In genomic region chr17:17152385-17152784, GRCh38 we compare ENCODE assay signal across 10 cellular contexts. TPM values are rescaled to one million over a fixed set of nuclear protein-coding genes. Genes with fewer than 3 reads are reported as not detected.
DNase-seq lines count a peak whose midpoint lies in the region; ATAC-seq and TF ChIP-seq lines count a peak whose summit lies in the region.
"Had no signal": no experiment of that assay in that cellular context is flagged by ENCODE, and none has a peak within 500 bp of the region (broad histone marks: within the 10 kb centered on the region; RNA-seq: fewer than 3 reads in every experiment).

No MANE protein-coding gene starts in this region.

- no peak overlapping the region for H3K4me3 Mint-ChIP-seq in nephron progenitor cell

- TF ChIP-seq CTCF in AG04450 (IDR thresholded peaks at IDR 0.05; ENCODE audit: low read depth, low read length) (no peak), nephron progenitor cell (IDR thresholded peaks at IDR 0.05) (no peak), WERI-Rb-1 (IDR thresholded peaks at IDR 0.05; ENCODE audit: low read depth, low read length) (no peak)

- H3K36me3 Mint-ChIP-seq in nephron progenitor cell (ENCODE audit: low read depth), result peaks cover 49% of the 10 kb centered on the region

- DNase-seq in AG04450 (ENCODE audit: low read depth, low spot score) (no peak), LHCN-M2 (ENCODE audit: low read depth) (peak; percentile 31), dermis blood vessel endothelial cell (peak; percentile 28), nephron progenitor cell (no peak), SKM-1 (lab: John Stamatoyannopoulos, UW; ENCODE audit: unreplicated experiment) (no peak), NCI-H526 treated with DMSO at 0.1 percent for 48 hours (lab: John Stamatoyannopoulos, UW) (no peak), WERI-Rb-1 (no peak)
- DNase-seq: activated CD4-positive, CD25-positive, alpha-beta regulatory T cell treated with anti-CD3 and anti-CD28 coated beads, Interleukin-2, amount 50 U/mL, for 72 hours; erythroblast had no signal

- peaks cover 87% of the 10 kb centered on the region for H3K36me3 ChIP-seq in WERI-Rb-1

- no peaks in the 10 kb centered on the region for H3K27me3 Mint-ChIP-seq in nephron progenitor cell (ENCODE audit: low read depth, poor library complexity)

- H3K9me3 ChIP-seq in AG04450 (ENCODE audit: control insufficient read depth, insufficient read depth, low read length) (no peaks in the 10 kb centered on the region), WERI-Rb-1 (ENCODE audit: severe bottlenecking) (no peaks in the 10 kb centered on the region)

- peak overlapping the region; percentile 22 for H3K27ac Mint-ChIP-seq in nephron progenitor cell

- peak overlapping the region; percentile 70 for H3K27ac ChIP-seq in AG04450 (ENCODE audit: low read depth, low read length)
- no peak overlapping the region for H3K27ac ChIP-seq in WERI-Rb-1

- H3K4me1 Mint-ChIP-seq in nephron progenitor cell, result no peaks in the 10 kb centered on the region

- ATAC-seq in HG03520 (IDR thresholded peaks at IDR 0.05; ENCODE audit: unreplicated experiment), result no peak

- H3K9me3 Mint-ChIP-seq in nephron progenitor cell, result no peaks in the 10 kb centered on the region

- CTCF ChIA-PET in AG04450 (lab: Charles Lee), result interaction anchor here (1.6 to 2.0 kb wide), 2 partner anchors 11 to 155 kb away, joined by 5 to 12 read pairs; no protein-coding TSS in a partner anchor

- POLR2A ChIA-PET in AG04450 (lab: Yijun Ruan, JAX), result no interaction called here

- no peak overlapping the region for H3K4me3 ChIP-seq in AG04450 (ENCODE audit: low read depth, low read length)
- H3K4me3 ChIP-seq in WERI-Rb-1 (ENCODE audit: low read depth, low read length), result no peak overlapping the region

- H3K27me3 ChIP-seq in AG04450 (ENCODE audit: control insufficient read depth, insufficient read depth, low read length) (no peaks in the 10 kb centered on the region), WERI-Rb-1 (ENCODE audit: insufficient read depth, low read depth, severe bottlenecking) (no peaks in the 10 kb centered on the region)

RNA-seq across cellular contexts. Expression of gene PLD6, which starts 53.7 kb away (rescaled TPM):
- polyA plus RNA-seq in AG04450 (2011; rRNA removed), result 1.6 and 1.7 TPM in 2 replicates
- polyA minus RNA-seq in AG04450 (2011; rRNA and poly(A)+ RNA removed), result 1.3 and 2.2 TPM in 2 replicates
- total RNA-seq in LHCN-M2 (2014; rRNA removed), result 4.2 and 5.3 TPM in 2 replicates
- polyA plus RNA-seq in LHCN-M2 (2012), result 2.7 TPM
- 1.4 and 2.0 TPM in 2 replicates for total RNA-seq in dermis blood vessel endothelial cell

Comparison
In these comparisons a context has a peak if more than half of its experiments do, and no peak if none do; other contexts are left out.
1. DNase-seq: peak in LHCN-M2 (single experiment) and dermis blood vessel endothelial cell (single experiment); none in AG04450 (single experiment), nephron progenitor cell (single experiment), SKM-1 (single experiment), NCI-H526 treated with DMSO at 0.1 percent for 48 hours (single experiment) and WERI-Rb-1 (single experiment).